ENCODE assay signal across 10 cellular contexts in genomic region chr14:104793703-104793959, GRCh38. TPM values are rescaled to one million over a fixed set of nuclear protein-coding genes. Genes with fewer than 3 reads are reported as not detected.
DNase-seq lines count a peak whose midpoint lies in the region; ATAC-seq, FAIRE-seq and TF ChIP-seq lines count a peak whose summit lies in the region.
"Had no signal": no experiment of that assay in that cellular context is flagged by ENCODE, and none has a peak within 500 bp of the region (broad histone marks: within the 10 kb centered on the region; RNA-seq: fewer than 3 reads in every experiment).

No MANE protein-coding gene starts in this region.

- no peak for TF ChIP-seq CTCF in astrocyte (IDR thresholded peaks at IDR 0.05; ENCODE audit: insufficient read depth, low read depth, low read length)
- TF ChIP-seq CTCF in gastrocnemius medialis (IDR thresholded peaks at IDR 0.05 in 4 of 5, conservative IDR thresholded peaks at IDR 0.05 in 1 of 5): no peak

- H3K27me3 Mint-ChIP-seq in stimulated activated naive CD8-positive, alpha-beta T cell treated with anti-CD3 and anti-CD28 coated beads, Interleukin-15, Interleukin-2, amounts not matched to agents 100 ng/mL and 50 ng/mL, for 24 hours: peaks cover under 1% of the 10 kb centered on the region
- H3K27me3 Mint-ChIP-seq in astrocyte (ENCODE audit: low read depth, unreplicated experiment): no peaks in the 10 kb centered on the region

- peaks cover 62% of the 10 kb centered on the region for H4K20me1 ChIP-seq in astrocyte (ENCODE audit: insufficient read depth, low read length)

- no peaks in the 10 kb centered on the region for H3K36me3 ChIP-seq in astrocyte (ENCODE audit: insufficient read depth, low read length)
- H3K36me3 ChIP-seq in mesodermal cell (ENCODE audit: control insufficient read depth, insufficient read depth, low read length): peaks cover 41% of the 10 kb centered on the region
- H3K36me3 ChIP-seq in gastrocnemius medialis: peaks cover 0 to 21% of the 10 kb centered on the region in 2 donors

- ATAC-seq in stimulated activated naive CD8-positive, alpha-beta T cell treated with anti-CD3 and anti-CD28 coated beads, Interleukin-15, Interleukin-2, amounts not matched to agents 100 U/mL and 50 U/mL, for 24 hours: no peak
- ATAC-seq in gastrocnemius medialis (no peak), GM21515 (IDR thresholded peaks at IDR 0.05; ENCODE audit: unreplicated experiment) (no peak), HG03097 (IDR thresholded peaks at IDR 0.05; ENCODE audit: low FRiP score, unreplicated experiment) (no peak)

- H3K4me2 ChIP-seq in astrocyte (ENCODE audit: low read length): peak overlapping the region; percentile 98

- no peak for TF ChIP-seq POLR2A in gastrocnemius medialis (IDR thresholded peaks at IDR 0.05)

- H3K4me1 ChIP-seq in astrocyte (ENCODE audit: insufficient read depth, low read length) (peaks cover 17% of the 10 kb centered on the region), mesodermal cell (ENCODE audit: control insufficient read depth, insufficient read depth, low read length, poor library complexity, severe bottlenecking) (peaks cover 38% of the 10 kb centered on the region), gastrocnemius medialis (peaks cover 35 to 37% of the 10 kb centered on the region in 2 donors)

- H3K27ac Mint-ChIP-seq in stimulated activated naive CD8-positive, alpha-beta T cell treated with anti-CD3 and anti-CD28 coated beads, Interleukin-15, Interleukin-2, amounts not matched to agents 100 ng/mL and 50 ng/mL, for 24 hours: no peak overlapping the region
- no peak overlapping the region for H3K27ac Mint-ChIP-seq in astrocyte (ENCODE audit: unreplicated experiment)

- peak overlapping the region; percentile 87 for H3K4me3 Mint-ChIP-seq in stimulated activated naive CD8-positive, alpha-beta T cell treated with anti-CD3 and anti-CD28 coated beads, Interleukin-15, Interleukin-2, amounts not matched to agents 100 ng/mL and 50 ng/mL, for 24 hours
- peak overlapping the region; percentile 95 for H3K4me3 Mint-ChIP-seq in astrocyte (ENCODE audit: unreplicated experiment)

- peaks cover 3% of the 10 kb centered on the region for H3K36me3 Mint-ChIP-seq in stimulated activated naive CD8-positive, alpha-beta T cell treated with anti-CD3 and anti-CD28 coated beads, Interleukin-15, Interleukin-2, amounts not matched to agents 100 ng/mL and 50 ng/mL, for 24 hours (ENCODE audit: low read depth)
- H3K36me3 Mint-ChIP-seq in astrocyte (ENCODE audit: low read depth, unreplicated experiment): peaks cover 5% of the 10 kb centered on the region

- peaks cover 3% of the 10 kb centered on the region for H3K27me3 ChIP-seq in astrocyte (ENCODE audit: insufficient read depth, low read length)
- H3K27me3 ChIP-seq in gastrocnemius medialis: no peaks in the 10 kb centered on the region

- H3K9me3 Mint-ChIP-seq in stimulated activated naive CD8-positive, alpha-beta T cell treated with anti-CD3 and anti-CD28 coated beads, Interleukin-15, Interleukin-2, amounts not matched to agents 100 ng/mL and 50 ng/mL, for 24 hours: no peaks in the 10 kb centered on the region
- H3K9me3 Mint-ChIP-seq in astrocyte (ENCODE audit: unreplicated experiment): no peaks in the 10 kb centered on the region

- WGBS in mesodermal cell (ENCODE audit: insufficient coverage in 2 of 2), 2 experiments: 29 to 60% methylated on average over 1 to 2 of the region's 2 CpGs

- H3K9me3 ChIP-seq in astrocyte (ENCODE audit: insufficient read depth, low read depth, low read length) (no peaks in the 10 kb centered on the region), mesodermal cell (ENCODE audit: control insufficient read depth, low read length) (no peaks in the 10 kb centered on the region), gastrocnemius medialis (no peaks in the 10 kb centered on the region)

- no peak for DNase-seq in stimulated activated naive CD8-positive, alpha-beta T cell treated with anti-CD3 and anti-CD28 coated beads, Interleukin-15, Interleukin-2, amounts not matched to agents 100 U/mL and 50 U/mL, for 24 hours
- DNase-seq in astrocyte (ENCODE audit: low read depth) (no peak), gastrocnemius medialis (no peak), NCI-H226 (no peak)
- DNase-seq: DMS79, NCI-H1436 had no signal

- in situ Hi-C loops in gastrocnemius medialis (cut with MboI; ENCODE audit: low sequenced_read_pairs in 4 of 4): no loop called here

- peaks cover 33% of the 10 kb centered on the region for H3K4me1 Mint-ChIP-seq in stimulated activated naive CD8-positive, alpha-beta T cell treated with anti-CD3 and anti-CD28 coated beads, Interleukin-15, Interleukin-2, amounts not matched to agents 100 ng/mL and 50 ng/mL, for 24 hours (ENCODE audit: low read depth)
- H3K4me1 Mint-ChIP-seq in astrocyte (ENCODE audit: low read depth, unreplicated experiment): peaks cover 17% of the 10 kb centered on the region

- no peak for FAIRE-seq in astrocyte (lab: Jason Lieb, UNC)

- H3K4me3 ChIP-seq in astrocyte (ENCODE audit: insufficient read depth, low read depth, low read length) (peak overlapping the region; percentile 87), mesodermal cell (ENCODE audit: extremely low read depth, insufficient read depth, low read length, poor library complexity, severe bottlenecking) (peak overlapping the region; percentile 75), gastrocnemius medialis (peak overlapping the region in 1 of 4 donors; percentile 73)

- H3K79me2 ChIP-seq in astrocyte (ENCODE audit: insufficient read depth, low read length): peaks cover 65% of the 10 kb centered on the region

- H3K9ac ChIP-seq in astrocyte (ENCODE audit: low read length): peak overlapping the region; percentile 89

- H3K27ac ChIP-seq in astrocyte (ENCODE audit: low read depth, low read length) (no peak overlapping the region), mesodermal cell (ENCODE audit: low read depth, low read length, severe bottlenecking) (no peak overlapping the region), gastrocnemius medialis (peak overlapping the region in 1 of 4 donors; percentile 68)

- intact Hi-C loops in gastrocnemius medialis (cut with DNase I; ENCODE audit: low total_unique reads): no loop called here

- no peak overlapping the region for H2AFZ ChIP-seq in astrocyte (ENCODE audit: low read depth, low read length)

RNA-seq across cellular contexts. Expression of gene AKT1, which starts 1.9 kb away (rescaled TPM):
- 148 and 155 TPM in 2 replicates for total RNA-seq in astrocyte
- polyA plus RNA-seq in mesodermal cell (2013, experiment 1 of 2): 113 TPM
- polyA plus RNA-seq in mesodermal cell (2013, experiment 2 of 2): 91.0 TPM
- total RNA-seq in gastrocnemius medialis: 10 to 100 TPM; 44.4 to 70.4 (median 57.0) TPM

RNA-seq across cellular contexts. Expression of gene ZBTB42, which starts 7.3 kb away (rescaled TPM):
- total RNA-seq in astrocyte: 6.6 and 6.9 TPM in 2 replicates
- 4.0 TPM for polyA plus RNA-seq in mesodermal cell (2013, experiment 1 of 2)
- polyA plus RNA-seq in mesodermal cell (2013, experiment 2 of 2): 3.3 TPM
- 10 to 100 TPM in 3 of 4 donors, 1 to 10 TPM in 1; 2.4 to 20.8 (median 12.5) TPM for total RNA-seq in gastrocnemius medialis

RNA-seq across cellular contexts. Expression of gene SIVA1, which starts 40.7 kb away (rescaled TPM):
- total RNA-seq in astrocyte (46.4 and 51.0 TPM in 2 replicates), gastrocnemius medialis (100 to 1,000 TPM; 228 to 357 (median 264) TPM)
- polyA plus RNA-seq in mesodermal cell (2013, experiment 1 of 2): 95.2 TPM
- polyA plus RNA-seq in mesodermal cell (2013, experiment 2 of 2): 79.0 TPM
